28 cellular contexts compared by ENCODE assay signal in the genomic region with DNA sequence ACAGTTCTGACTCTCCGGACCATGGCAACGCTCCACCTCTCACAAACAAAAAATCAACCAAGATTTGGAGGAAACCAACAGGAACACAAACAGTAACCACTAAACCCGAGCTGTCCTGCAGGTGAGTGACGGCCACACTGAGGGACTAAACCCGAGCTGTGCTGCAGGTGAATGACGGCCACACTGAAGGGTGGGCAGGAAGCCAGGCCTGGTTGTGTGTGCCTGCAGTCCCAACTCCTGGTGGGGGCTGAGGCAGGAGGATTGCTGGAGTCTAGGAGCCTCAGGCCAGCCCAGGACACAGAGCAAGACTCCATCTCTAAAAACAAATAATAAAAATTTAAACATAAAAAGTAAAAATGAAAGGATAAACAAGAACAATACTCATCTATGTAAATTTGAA.
"Had no signal": no experiment of that assay in that cellular context is flagged by ENCODE, and none has a peak within 500 bp of the region (broad histone marks: within the 10 kb centered on the region; RNA-seq: fewer than 3 reads in every experiment).

No MANE protein-coding gene starts in this region.

- H3K27me3 ChIP-seq: ascending aorta, cardiac muscle cell, SJSA1 had no signal

- H3K27ac Mint-ChIP-seq: activated CD4-positive, alpha-beta T cell treated with anti-CD3 and anti-CD28 coated beads for 36 hours; activated CD4-positive, alpha-beta T cell treated with anti-CD3 and anti-CD28 coated beads, Interleukin-2, amount 10 ng/mL, durations not matched to agents 7 days and 5 days; activated naive CD4-positive, alpha-beta T cell treated with anti-CD3 and anti-CD28 coated beads, Interleukin-2, amount 50 U/mL, for 24 hours; activated T-cell treated with anti-CD3 and anti-CD28 coated beads, Interleukin-2, amount 50 U/mL, for 24 hours; activated T-helper 2 cell treated with anti-CD3 and anti-CD28 coated beads, Interferon-gamma antibody, Interleukin-2, Interleukin-4, amounts not matched to agents 10 μg/mL and 5 μg/mL and 100 μg/mL, durations not matched to agents 14 hours and 24 hours and 36 hours; T-helper 1 cell treated with Interleukin-12 subunit alpha and Interleukin-12 subunit beta and Interleukin-4 antibody, amounts not matched to agents 30 μg/mL and 1 μg/mL, for 36 hours; T-helper 2 cell treated with Interferon-gamma antibody and Interleukin-4, amounts not matched to agents 5 μg/mL and 100 μg/mL, for 36 hours had no signal

- H3K4me3 Mint-ChIP-seq: activated CD4-positive, alpha-beta T cell treated with anti-CD3 and anti-CD28 coated beads for 36 hours; activated CD4-positive, alpha-beta T cell treated with anti-CD3 and anti-CD28 coated beads, Interleukin-2, amount 10 ng/mL, durations not matched to agents 7 days and 5 days; activated CD8-positive, alpha-beta T cell treated with anti-CD3 and anti-CD28 coated beads, Interleukin-2, amount 10 ng/mL, durations not matched to agents 7 days and 5 days; activated naive CD4-positive, alpha-beta T cell treated with anti-CD3 and anti-CD28 coated beads, Interleukin-2, amount 50 U/mL, for 24 hours; activated naive CD8-positive, alpha-beta T cell treated with anti-CD3 and anti-CD28 coated beads, Interleukin-2, amount 10 ng/mL, durations not matched to agents 7 days and 5 days; activated T-cell treated with anti-CD3 and anti-CD28 coated beads, Interleukin-2, amount 50 U/mL, for 24 hours; IgD-negative memory B cell; T-helper 1 cell treated with Interleukin-12 subunit alpha and Interleukin-12 subunit beta and Interleukin-4 antibody, amounts not matched to agents 30 μg/mL and 1 μg/mL, for 36 hours; T-helper 2 cell treated with Interferon-gamma antibody and Interleukin-4, amounts not matched to agents 5 μg/mL and 100 μg/mL, for 36 hours; WTC11 had no signal

- H3K4me3 ChIP-seq: ascending aorta, cardiac muscle cell, SJSA1 had no signal

- DNase-seq: activated CD4-positive, alpha-beta T cell treated with anti-CD3 and anti-CD28 coated beads for 36 hours; activated CD4-positive, alpha-beta T cell treated with anti-CD3 and anti-CD28 coated beads, Interleukin-2, amount 10 ng/mL, durations not matched to agents 7 days and 5 days; activated CD4-positive, alpha-beta T cell treated with anti-CD3 and anti-CD28 coated beads, Interleukin-2, amount 50 U/mL, for 48 hours; activated CD8-positive, alpha-beta T cell treated with anti-CD3 and anti-CD28 coated beads, Interleukin-2, amount 10 ng/mL, durations not matched to agents 7 days and 5 days; activated gamma-delta T cell; activated naive CD4-positive, alpha-beta T cell treated with Interleukin-2 at 50 U/mL for 16 hours; activated naive CD8-positive, alpha-beta T cell treated with anti-CD3 and anti-CD28 coated beads, Interleukin-2, amount 10 ng/mL, durations not matched to agents 7 days and 5 days; activated T-cell treated with anti-CD3 and anti-CD28 coated beads, Interleukin-2, amount 50 U/mL, for 24 hours; amygdala; Karpas-422; NCI-H1105; NCI-H1417 treated with DMSO at 0.1 percent for 48 hours; NCI-H187 treated with DMSO at 0.1 percent for 48 hours; NCI-H2171 treated with DMSO at 0.1 percent for 48 hours; NCI-H2227 treated with DMSO at 0.1 percent for 48 hours; NCI-H524 treated with DMSO at 0.1 percent for 48 hours; SK-N-SH had no signal

- ATAC-seq: activated CD4-positive, alpha-beta T cell treated with anti-CD3 and anti-CD28 coated beads for 36 hours; activated CD4-positive, CD25-positive, alpha-beta regulatory T cell treated with anti-CD3 and anti-CD28 coated beads, Interleukin-2, amount 50 U/mL, for 24 hours; activated CD8-positive, alpha-beta T cell treated with anti-CD3 and anti-CD28 coated beads, Interleukin-2, amount 10 ng/mL, durations not matched to agents 7 days and 5 days; Panc1; WTC11 had no signal

- H3K36me3 ChIP-seq: cardiac muscle cell had no signal

- H3K9me3 Mint-ChIP-seq: activated naive CD4-positive, alpha-beta T cell treated with anti-CD3 and anti-CD28 coated beads, Interleukin-2, amount 50 U/mL, for 24 hours; WTC11 had no signal

- H3K27me3 Mint-ChIP-seq: activated CD4-positive, alpha-beta T cell treated with anti-CD3 and anti-CD28 coated beads for 36 hours; activated CD4-positive, alpha-beta T cell treated with anti-CD3 and anti-CD28 coated beads, Interleukin-2, amount 10 ng/mL, durations not matched to agents 7 days and 5 days; activated naive CD4-positive, alpha-beta T cell treated with anti-CD3 and anti-CD28 coated beads, Interleukin-2, amount 50 U/mL, for 24 hours; activated naive CD8-positive, alpha-beta T cell treated with anti-CD3 and anti-CD28 coated beads, Interleukin-2, amount 10 ng/mL, durations not matched to agents 7 days and 5 days; activated T-cell treated with anti-CD3 and anti-CD28 coated beads, Interleukin-2, amount 50 U/mL, for 24 hours; IgD-negative memory B cell had no signal

- H3K4me1 ChIP-seq: ascending aorta, SJSA1 had no signal

- H3K4me1 Mint-ChIP-seq: WTC11 had no signal

- H3K9me3 ChIP-seq: ascending aorta, SJSA1, SK-N-SH had no signal

- H3K27ac ChIP-seq: ascending aorta, cardiac muscle cell, SJSA1 had no signal
